Comparison of ENCODE assay signal across 29 cellular contexts in the genomic region with DNA sequence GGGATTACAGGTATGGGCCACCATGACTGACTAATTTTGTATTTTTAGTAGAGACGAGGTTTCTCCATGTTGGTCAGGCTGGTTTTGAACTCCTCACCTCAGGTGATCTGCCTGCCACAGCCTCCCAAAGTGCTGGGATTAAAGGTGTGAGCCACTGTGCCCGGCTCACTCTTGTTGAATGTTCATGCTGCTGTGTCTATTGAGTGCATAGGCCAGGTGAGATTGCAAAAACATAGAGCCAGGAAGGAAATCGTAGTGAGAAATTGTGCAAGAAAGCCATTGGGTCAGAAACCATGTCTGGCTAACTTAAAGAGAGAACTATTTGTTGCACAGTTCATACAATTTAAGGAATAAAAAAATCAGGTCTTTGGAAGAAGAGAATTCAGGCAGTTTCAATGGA.
"Had no signal": no experiment of that assay in that cellular context is flagged by ENCODE, and none has a peak within 500 bp of the region (broad histone marks: within the 10 kb centered on the region; RNA-seq: fewer than 3 reads in every experiment).

No MANE protein-coding gene starts in this region.

- H3K4me3 ChIP-seq: ascending aorta, body of pancreas, Peyer's patch, SJCRH30 had no signal

- H3K9me3 Mint-ChIP-seq: activated naive CD4-positive, alpha-beta T cell treated with anti-CD3 and anti-CD28 coated beads, Interleukin-2, amount 50 U/mL, for 24 hours; IgD-negative memory B cell; T-helper 1 cell treated with Interleukin-12 subunit alpha and Interleukin-12 subunit beta and Interleukin-4 antibody, amounts not matched to agents 30 μg/mL and 1 μg/mL, for 36 hours had no signal

- ATAC-seq: activated CD8-positive, alpha-beta T cell treated with anti-CD3 and anti-CD28 coated beads, Interleukin-2, amount 10 ng/mL, durations not matched to agents 7 days and 5 days; body of pancreas had no signal

- H3K27ac Mint-ChIP-seq: activated CD8-positive, alpha-beta T cell treated with anti-CD3 and anti-CD28 coated beads, Interleukin-2, amount 10 ng/mL, durations not matched to agents 7 days and 5 days; activated naive CD4-positive, alpha-beta T cell treated with anti-CD3 and anti-CD28 coated beads, Interleukin-2, amount 50 U/mL, for 24 hours; T-helper 1 cell treated with Interleukin-12 subunit alpha and Interleukin-12 subunit beta and Interleukin-4 antibody, amounts not matched to agents 30 μg/mL and 1 μg/mL, for 36 hours had no signal

- H3K4me1 Mint-ChIP-seq: activated naive CD4-positive, alpha-beta T cell treated with anti-CD3 and anti-CD28 coated beads, Interleukin-2, amount 50 U/mL, for 24 hours had no signal

- H3K9me3 ChIP-seq: ascending aorta, body of pancreas, Peyer's patch, SJCRH30, SK-N-SH had no signal

- H3K4me3 Mint-ChIP-seq: activated CD8-positive, alpha-beta T cell treated with anti-CD3 and anti-CD28 coated beads, Interleukin-2, amount 10 ng/mL, durations not matched to agents 7 days and 5 days; activated naive CD4-positive, alpha-beta T cell treated with anti-CD3 and anti-CD28 coated beads, Interleukin-2, amount 50 U/mL, for 24 hours; IgD-negative memory B cell; T-helper 1 cell treated with Interleukin-12 subunit alpha and Interleukin-12 subunit beta and Interleukin-4 antibody, amounts not matched to agents 30 μg/mL and 1 μg/mL, for 36 hours had no signal

- H3K36me3 ChIP-seq: ascending aorta, Peyer's patch, SJCRH30 had no signal

- H3K36me3 Mint-ChIP-seq: activated naive CD4-positive, alpha-beta T cell treated with anti-CD3 and anti-CD28 coated beads, Interleukin-2, amount 50 U/mL, for 24 hours had no signal

- H3K27ac ChIP-seq: ascending aorta, body of pancreas, Peyer's patch, RWPE1, SJCRH30 had no signal

- DNase-seq: activated CD4-positive, alpha-beta T cell treated with anti-CD3 and anti-CD28 coated beads for 48 hours; activated CD4-positive, alpha-beta T cell treated with anti-CD3 and anti-CD28 coated beads, Interleukin-2, amount 50 U/mL, for 4 hours; activated CD4-positive, CD25-positive, alpha-beta regulatory T cell treated with anti-CD3 and anti-CD28 coated beads, Interleukin-2, amount 50 U/mL, for 72 hours; activated CD8-positive, alpha-beta memory T cell treated with anti-CD3 and anti-CD28 coated beads, Interleukin-2, amount 50 U/mL, for 48 hours; activated CD8-positive, alpha-beta T cell treated with anti-CD3 and anti-CD28 coated beads, Interleukin-2, amount 10 ng/mL, durations not matched to agents 7 days and 5 days; activated effector memory CD4-positive, alpha-beta T cell treated with Interleukin-2 at 50 U/mL for 16 hours; activated naive CD4-positive, alpha-beta T cell; activated T-cell treated with anti-CD3 and anti-CD28 coated beads, Interleukin-2, amount 50 U/mL, for 1 hour; amniotic stem cell; body of pancreas; central memory CD4-positive, alpha-beta T cell; KG1; NCI-H1048; NCI-H146; NCI-H187 treated with DMSO at 0.1 percent for 48 hours; NCI-H2081 treated with DMSO at 0.1 percent for 48 hours; NCI-H2171; NCI-H226; NCI-H510A; NCI-H69; Peyer's patch; Right ventricle myocardium superior; SJCRH30; SK-N-SH had no signal

- H3K4me1 ChIP-seq: ascending aorta had no signal

- H3K27me3 Mint-ChIP-seq: activated naive CD4-positive, alpha-beta T cell treated with anti-CD3 and anti-CD28 coated beads, Interleukin-2, amount 50 U/mL, for 24 hours; IgD-negative memory B cell had no signal

- H3K27me3 ChIP-seq: ascending aorta, body of pancreas, Peyer's patch, SJCRH30 had no signal
